ENCODE assay signal across 22 cellular contexts in the genomic region with DNA sequence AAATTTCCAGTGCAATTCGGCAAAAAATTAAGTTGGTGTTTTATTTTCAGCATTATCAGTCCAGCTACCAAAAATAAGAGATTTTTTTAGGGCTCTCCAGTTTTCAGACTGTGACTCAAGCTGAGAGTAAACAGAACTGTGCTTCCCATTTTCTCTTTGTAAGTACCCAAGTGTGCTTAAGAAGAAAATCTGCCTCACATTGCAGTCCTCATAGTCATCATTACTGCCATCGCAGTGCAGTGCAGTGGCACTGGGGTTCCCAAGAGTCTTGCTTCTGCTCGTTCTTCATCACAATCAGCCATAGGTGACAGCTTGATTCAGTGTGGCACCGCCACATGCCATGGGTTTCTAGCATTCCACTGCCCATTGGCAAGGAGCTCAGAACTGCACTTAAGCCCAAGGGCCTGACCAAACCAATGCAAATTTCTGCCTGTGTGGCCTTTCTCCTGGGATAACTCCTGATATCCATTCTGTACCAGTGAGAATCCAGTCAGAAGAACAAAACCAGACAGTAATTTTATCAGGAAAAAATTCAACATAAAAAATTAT. TPM values are rescaled to one million over a fixed set of nuclear protein-coding genes. Genes with fewer than 3 reads are reported as not detected.
"Had no signal": no experiment of that assay in that cellular context is flagged by ENCODE, and none has a peak within 500 bp of the region (broad histone marks: within the 10 kb centered on the region; RNA-seq: fewer than 3 reads in every experiment).

No MANE protein-coding gene starts in this region.

- ATAC-seq: esophagus mucosa, psoas muscle, sciatic nerve had no signal

- H3K4me3 ChIP-seq: cardiac muscle cell, psoas muscle, stomach, testis had no signal

- DNase-seq: activated CD4-positive, alpha-beta T cell treated with anti-CD3 and anti-CD28 coated beads, Interleukin-2, amount 10 ng/mL, durations not matched to agents 7 days and 5 days; activated CD4-positive, CD25-positive, alpha-beta regulatory T cell; activated CD8-positive, alpha-beta memory T cell treated with anti-CD3 and anti-CD28 coated beads for 24 hours; activated naive CD4-positive, alpha-beta T cell; activated naive CD8-positive, alpha-beta T cell treated with anti-CD3 and anti-CD28 coated beads, Interleukin-2, amount 10 ng/mL, durations not matched to agents 7 days and 5 days; aorta; hippocampal formation; kidney; mesendoderm; nucleus accumbens; psoas muscle; stimulated activated CD4-positive, alpha-beta T cell treated with anti-CD3 and anti-CD28 coated beads, Interleukin-1b, Interleukin-23, amount 100 ng/mL, for 48 hours; stomach; testis had no signal

- H3K9me3 ChIP-seq: psoas muscle, testis had no signal

- H3K36me3 Mint-ChIP-seq: activated naive CD8-positive, alpha-beta T cell treated with anti-CD3 and anti-CD28 coated beads, Interleukin-2, amount 10 ng/mL, durations not matched to agents 7 days and 5 days had no signal

- H3K4me3 Mint-ChIP-seq: activated CD4-positive, alpha-beta T cell treated with anti-CD3 and anti-CD28 coated beads, Interleukin-2, amount 10 ng/mL, durations not matched to agents 7 days and 5 days; activated naive CD8-positive, alpha-beta T cell treated with anti-CD3 and anti-CD28 coated beads, Interleukin-2, amount 10 ng/mL, durations not matched to agents 7 days and 5 days; nephron had no signal

- H3K4me1 ChIP-seq: psoas muscle, stomach, testis had no signal

- H3K36me3 ChIP-seq: cardiac muscle cell, stomach had no signal

- H3K27ac ChIP-seq: cardiac muscle cell, psoas muscle, stomach, testis had no signal

- H3K27me3 ChIP-seq: cardiac muscle cell, testis had no signal

- H3K4me1 Mint-ChIP-seq: nephron had no signal

RNA-seq across cellular contexts. Expression of gene SLC18A3, which starts 45.6 kb away (rescaled TPM):
- total RNA-seq: activated CD4-positive, alpha-beta T cell treated with anti-CD3 and anti-CD28 coated beads, Interleukin-2, amount 10 ng/mL, durations not matched to agents 7 days and 5 days; activated naive CD8-positive, alpha-beta T cell treated with anti-CD3 and anti-CD28 coated beads, Interleukin-2, amount 10 ng/mL, durations not matched to agents 7 days and 5 days; aorta; cardiac muscle cell; esophagus mucosa; kidney; liver; psoas muscle; sciatic nerve; T-helper 2 cell treated with Interferon-gamma antibody and Interleukin-4, amounts not matched to agents 100 ng/mL and 5 ng/mL, for 36 hours; testis had no signal

RNA-seq across cellular contexts. Expression of gene CHAT, which starts 49.3 kb away (rescaled TPM):
- total RNA-seq: activated CD4-positive, alpha-beta T cell treated with anti-CD3 and anti-CD28 coated beads, Interleukin-2, amount 10 ng/mL, durations not matched to agents 7 days and 5 days; activated naive CD8-positive, alpha-beta T cell treated with anti-CD3 and anti-CD28 coated beads, Interleukin-2, amount 10 ng/mL, durations not matched to agents 7 days and 5 days; aorta; cardiac muscle cell; esophagus mucosa; fibroblast of villous mesenchyme; kidney; liver; psoas muscle; sciatic nerve; urinary bladder had no signal
